Comparison of ENCODE assay signal across 35 cellular contexts in the genomic region with DNA sequence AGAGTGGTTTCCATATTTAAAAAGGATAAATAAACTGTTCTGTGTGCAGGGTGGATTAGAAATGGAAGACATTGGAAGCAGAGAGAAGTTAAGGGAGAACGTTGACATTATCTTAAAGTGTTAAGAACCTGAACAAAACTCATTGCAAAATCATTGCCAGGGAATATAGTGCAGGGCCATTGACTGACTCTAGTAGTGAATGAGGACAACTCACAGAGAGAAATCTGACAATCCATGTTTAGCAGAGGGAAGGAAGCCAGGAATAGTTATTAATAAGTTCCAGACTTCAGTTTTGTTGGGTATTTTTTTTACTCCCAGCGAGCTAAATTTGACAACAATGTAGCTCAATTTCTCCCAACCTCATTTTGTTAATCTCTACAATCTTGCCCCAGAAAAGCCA.
"Had no signal": no experiment of that assay in that cellular context is flagged by ENCODE, and none has a peak within 500 bp of the region (broad histone marks: within the 10 kb centered on the region; RNA-seq: fewer than 3 reads in every experiment).

No MANE protein-coding gene starts in this region.

- H3K27me3 ChIP-seq: MG63 had no signal

- H3K4me3 ChIP-seq: MG63 had no signal

- H3K36me3 ChIP-seq: MG63 had no signal

- DNase-seq: Karpas-422, Kasumi-1, KBM-7, KG1, MG63, MM.1S, MV-4-11, NCI-H1048, NCI-H1092, NCI-H1092 treated with DMSO at 0.1 percent for 48 hours, NCI-H1105, NCI-H1105 treated with DMSO at 0.1 percent for 48 hours, NCI-H1417, NCI-H1417 treated with DMSO at 0.1 percent for 48 hours, NCI-H1436, NCI-H1436 treated with DMSO at 0.1 percent for 48 hours, NCI-H146, NCI-H1694, NCI-H1694 treated with DMSO at 0.1 percent for 48 hours, NCI-H187, NCI-H187 treated with DMSO at 0.1 percent for 48 hours, NCI-H1930, NCI-H2029, NCI-H2029 treated with DMSO at 0.1 percent for 48 hours, NCI-H2081, NCI-H2081 treated with DMSO at 0.1 percent for 48 hours, NCI-H2107, NCI-H2171, NCI-H2171 treated with DMSO at 0.1 percent for 48 hours, NCI-H2227 treated with DMSO at 0.1 percent for 48 hours, NCI-H226, NCI-H345, NCI-H446, NCI-H446 treated with DMSO at 0.1 percent for 48 hours had no signal

- H3K27ac ChIP-seq: KMS-11 had no signal

- H3K9me3 ChIP-seq: MG63 had no signal
